ENCODE assay signal across 23 cellular contexts in the genomic region with DNA sequence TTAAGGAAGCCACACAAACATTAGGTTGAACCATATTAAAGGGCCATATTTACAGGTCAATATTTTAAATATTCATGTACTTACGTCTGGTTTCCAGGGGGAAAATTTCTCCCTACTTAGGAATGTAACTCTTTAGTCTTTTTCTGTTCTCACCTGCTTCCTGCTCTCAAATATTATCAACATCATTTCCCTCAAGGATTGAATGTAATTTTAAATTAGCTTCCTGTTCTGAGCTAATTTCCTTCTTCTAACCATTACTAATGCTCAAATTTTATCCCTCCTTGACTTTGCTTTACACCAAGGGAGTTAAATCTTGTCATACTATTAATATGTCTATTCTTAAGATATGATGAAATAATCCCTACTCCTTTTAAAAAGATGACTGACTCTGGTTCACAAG.
"Had no signal": no experiment of that assay in that cellular context is flagged by ENCODE, and none has a peak within 500 bp of the region (broad histone marks: within the 10 kb centered on the region; RNA-seq: fewer than 3 reads in every experiment).

No MANE protein-coding gene starts in this region.

- ATAC-seq: activated CD8-positive, alpha-beta memory T cell treated with anti-CD3 and anti-CD28 coated beads, Interleukin-2, amount 10 ng/mL, durations not matched to agents 7 days and 5 days had no signal

- DNase-seq: activated CD4-positive, alpha-beta T cell treated with anti-CD3 and anti-CD28 coated beads for 1 hour; activated CD4-positive, alpha-beta T cell treated with anti-CD3 and anti-CD28 coated beads, Interleukin-2, amount 10 ng/mL, durations not matched to agents 24 days and 14 days; activated CD4-positive, alpha-beta T cell treated with anti-CD3 and anti-CD28 coated beads, Interleukin-2, amount 50 U/mL, for 48 hours; activated CD8-positive, alpha-beta memory T cell treated with anti-CD3 and anti-CD28 coated beads, Interleukin-2, amount 10 ng/mL, durations not matched to agents 7 days and 5 days; activated effector memory CD4-positive, alpha-beta T cell treated with Interleukin-2 at 50 U/mL for 16 hours; activated naive CD4-positive, alpha-beta T cell; activated T-cell treated with anti-CD3 and anti-CD28 coated beads, Interleukin-2, amount 50 U/mL, for 24 hours; aorta; caudate nucleus; KG1; NCI-H1092 treated with DMSO at 0.1 percent for 48 hours; NCI-H1436; NCI-H1694 treated with DMSO at 0.1 percent for 48 hours; NCI-H2029 treated with DMSO at 0.1 percent for 48 hours; NCI-H446; NCI-H524; Peyer's patch; Right ventricle myocardium superior had no signal

- H3K9me3 Mint-ChIP-seq: activated CD4-positive, alpha-beta T cell treated with anti-CD3 and anti-CD28 coated beads, Interleukin-2, amount 10 ng/mL, durations not matched to agents 24 days and 14 days; activated naive CD4-positive, alpha-beta T cell treated with anti-CD3 and anti-CD28 coated beads, Interleukin-2, amount 50 U/mL, for 24 hours; activated T-cell treated with anti-CD3 and anti-CD28 coated beads, Interleukin-2, amount 50 U/mL, for 24 hours; activated T-helper 1 cell treated with anti-CD3 and anti-CD28 coated beads, Interleukin-12 subunit alpha, Interleukin-12 subunit beta, Interleukin-2, Interleukin-4 antibody, amounts not matched to agents 30 ng/mL and 10 ng/mL and 1 ng/mL, durations not matched to agents 14 hours and 24 hours and 36 hours had no signal

- H3K27me3 ChIP-seq: breast epithelium, Peyer's patch had no signal

- H3K4me3 Mint-ChIP-seq: activated CD4-positive, alpha-beta T cell treated with anti-CD3 and anti-CD28 coated beads, Interleukin-2, amount 10 ng/mL, durations not matched to agents 24 days and 14 days; activated CD8-positive, alpha-beta memory T cell treated with anti-CD3 and anti-CD28 coated beads, Interleukin-2, amount 10 ng/mL, durations not matched to agents 7 days and 5 days; activated naive CD4-positive, alpha-beta T cell treated with anti-CD3 and anti-CD28 coated beads, Interleukin-2, amount 50 U/mL, for 24 hours; activated T-cell treated with anti-CD3 and anti-CD28 coated beads, Interleukin-2, amount 50 U/mL, for 24 hours; activated T-helper 1 cell treated with anti-CD3 and anti-CD28 coated beads, Interleukin-12 subunit alpha, Interleukin-12 subunit beta, Interleukin-2, Interleukin-4 antibody, amounts not matched to agents 30 ng/mL and 10 ng/mL and 1 ng/mL, durations not matched to agents 14 hours and 24 hours and 36 hours; T-helper 1 cell treated with Interleukin-12 subunit alpha and Interleukin-12 subunit beta and Interleukin-4 antibody, amounts not matched to agents 30 μg/mL and 1 μg/mL, for 36 hours had no signal

- H3K36me3 ChIP-seq: breast epithelium had no signal

- H3K4me3 ChIP-seq: breast epithelium, Peyer's patch had no signal

- H3K27ac Mint-ChIP-seq: activated CD4-positive, alpha-beta T cell treated with anti-CD3 and anti-CD28 coated beads, Interleukin-2, amount 10 ng/mL, durations not matched to agents 24 days and 14 days; activated CD8-positive, alpha-beta memory T cell treated with anti-CD3 and anti-CD28 coated beads, Interleukin-2, amount 10 ng/mL, durations not matched to agents 7 days and 5 days; activated naive CD4-positive, alpha-beta T cell treated with anti-CD3 and anti-CD28 coated beads, Interleukin-2, amount 50 U/mL, for 24 hours; activated T-cell treated with anti-CD3 and anti-CD28 coated beads, Interleukin-2, amount 50 U/mL, for 24 hours; activated T-helper 1 cell treated with anti-CD3 and anti-CD28 coated beads, Interleukin-12 subunit alpha, Interleukin-12 subunit beta, Interleukin-2, Interleukin-4 antibody, amounts not matched to agents 30 ng/mL and 10 ng/mL and 1 ng/mL, durations not matched to agents 14 hours and 24 hours and 36 hours; T-helper 1 cell treated with Interleukin-12 subunit alpha and Interleukin-12 subunit beta and Interleukin-4 antibody, amounts not matched to agents 30 μg/mL and 1 μg/mL, for 36 hours had no signal

- H3K4me1 ChIP-seq: breast epithelium, Peyer's patch had no signal

- H3K27me3 Mint-ChIP-seq: activated CD4-positive, alpha-beta T cell treated with anti-CD3 and anti-CD28 coated beads, Interleukin-2, amount 10 ng/mL, durations not matched to agents 24 days and 14 days; activated CD8-positive, alpha-beta memory T cell treated with anti-CD3 and anti-CD28 coated beads, Interleukin-2, amount 10 ng/mL, durations not matched to agents 7 days and 5 days; activated naive CD4-positive, alpha-beta T cell treated with anti-CD3 and anti-CD28 coated beads, Interleukin-2, amount 50 U/mL, for 24 hours; activated T-cell treated with anti-CD3 and anti-CD28 coated beads, Interleukin-2, amount 50 U/mL, for 24 hours had no signal

- H3K9me3 ChIP-seq: breast epithelium, Peyer's patch had no signal

- H3K27ac ChIP-seq: breast epithelium, Peyer's patch, RWPE1 had no signal

- H3K4me1 Mint-ChIP-seq: activated CD4-positive, alpha-beta T cell treated with anti-CD3 and anti-CD28 coated beads, Interleukin-2, amount 10 ng/mL, durations not matched to agents 24 days and 14 days; activated CD8-positive, alpha-beta memory T cell treated with anti-CD3 and anti-CD28 coated beads, Interleukin-2, amount 10 ng/mL, durations not matched to agents 7 days and 5 days; activated naive CD4-positive, alpha-beta T cell treated with anti-CD3 and anti-CD28 coated beads, Interleukin-2, amount 50 U/mL, for 24 hours had no signal
